1 cellular context compared by ENCODE assay signal in the genomic region with DNA sequence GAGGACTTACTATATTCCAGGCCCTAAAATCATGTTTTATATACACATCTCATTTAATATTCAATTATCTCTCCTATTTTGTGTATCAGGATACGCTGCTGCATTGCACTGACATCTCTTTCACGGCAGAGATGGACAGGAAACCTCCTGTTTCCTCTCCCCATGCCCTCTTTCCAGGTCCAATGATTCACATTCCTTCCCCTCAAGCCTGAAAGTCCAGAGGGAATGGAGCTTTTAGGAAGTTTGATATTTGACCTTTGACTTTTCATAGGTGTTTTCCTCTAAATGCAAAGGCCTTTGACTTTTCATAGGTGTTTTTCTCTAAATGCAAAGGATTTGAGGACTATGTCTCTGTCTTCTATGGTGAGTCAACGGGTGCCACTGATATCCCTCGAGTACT.
TF ChIP-seq lines count a peak whose summit lies in the region.

No MANE protein-coding gene starts in this region.

TF ChIP-seq in WTC11, 78 proteins besides CTCF, POLR2A, EP300 and RAD21 (continued from another document):
- TF ChIP-seq, protein P1, sequence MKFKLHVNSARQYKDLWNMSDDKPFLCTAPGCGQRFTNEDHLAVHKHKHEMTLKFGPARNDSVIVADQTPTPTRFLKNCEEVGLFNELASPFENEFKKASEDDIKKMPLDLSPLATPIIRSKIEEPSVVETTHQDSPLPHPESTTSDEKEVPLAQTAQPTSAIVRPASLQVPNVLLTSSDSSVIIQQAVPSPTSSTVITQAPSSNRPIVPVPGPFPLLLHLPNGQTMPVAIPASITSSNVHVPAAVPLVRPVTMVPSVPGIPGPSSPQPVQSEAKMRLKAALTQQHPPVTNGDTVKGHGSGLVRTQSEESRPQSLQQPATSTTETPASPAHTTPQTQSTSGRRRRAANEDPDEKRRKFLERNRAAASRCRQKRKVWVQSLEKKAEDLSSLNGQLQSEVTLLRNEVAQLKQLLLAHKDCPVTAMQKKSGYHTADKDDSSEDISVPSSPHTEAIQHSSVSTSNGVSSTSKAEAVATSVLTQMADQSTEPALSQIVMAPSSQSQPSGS (CRISPR knock-in tag; IDR thresholded peaks at IDR 0.05; ENCODE audit: borderline replicate concordance, low read depth), result no peak
- TF ChIP-seq FOXK1 (CRISPR knock-in tag; IDR thresholded peaks at IDR 0.05), result no peak
- TF ChIP-seq, protein P2, sequence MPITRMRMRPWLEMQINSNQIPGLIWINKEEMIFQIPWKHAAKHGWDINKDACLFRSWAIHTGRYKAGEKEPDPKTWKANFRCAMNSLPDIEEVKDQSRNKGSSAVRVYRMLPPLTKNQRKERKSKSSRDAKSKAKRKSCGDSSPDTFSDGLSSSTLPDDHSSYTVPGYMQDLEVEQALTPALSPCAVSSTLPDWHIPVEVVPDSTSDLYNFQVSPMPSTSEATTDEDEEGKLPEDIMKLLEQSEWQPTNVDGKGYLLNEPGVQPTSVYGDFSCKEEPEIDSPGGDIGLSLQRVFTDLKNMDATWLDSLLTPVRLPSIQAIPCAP (CRISPR knock-in tag; IDR thresholded peaks at IDR 0.05), result no peak
- TF ChIP-seq, protein P3, sequence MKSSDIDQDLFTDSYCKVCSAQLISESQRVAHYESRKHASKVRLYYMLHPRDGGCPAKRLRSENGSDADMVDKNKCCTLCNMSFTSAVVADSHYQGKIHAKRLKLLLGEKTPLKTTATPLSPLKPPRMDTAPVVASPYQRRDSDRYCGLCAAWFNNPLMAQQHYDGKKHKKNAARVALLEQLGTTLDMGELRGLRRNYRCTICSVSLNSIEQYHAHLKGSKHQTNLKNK (CRISPR knock-in tag; IDR thresholded peaks at IDR 0.05), result no peak
- no peak for TF ChIP-seq FOXP1 (CRISPR knock-in tag; IDR thresholded peaks at IDR 0.05; ENCODE audit: borderline replicate concordance)
- TF ChIP-seq NR2C2 (CRISPR knock-in tag; IDR thresholded peaks at IDR 0.05), result no peak
- no peak for TF ChIP-seq NFE2L1 (CRISPR knock-in tag; IDR thresholded peaks at IDR 0.05)
- TF ChIP-seq, protein P4, sequence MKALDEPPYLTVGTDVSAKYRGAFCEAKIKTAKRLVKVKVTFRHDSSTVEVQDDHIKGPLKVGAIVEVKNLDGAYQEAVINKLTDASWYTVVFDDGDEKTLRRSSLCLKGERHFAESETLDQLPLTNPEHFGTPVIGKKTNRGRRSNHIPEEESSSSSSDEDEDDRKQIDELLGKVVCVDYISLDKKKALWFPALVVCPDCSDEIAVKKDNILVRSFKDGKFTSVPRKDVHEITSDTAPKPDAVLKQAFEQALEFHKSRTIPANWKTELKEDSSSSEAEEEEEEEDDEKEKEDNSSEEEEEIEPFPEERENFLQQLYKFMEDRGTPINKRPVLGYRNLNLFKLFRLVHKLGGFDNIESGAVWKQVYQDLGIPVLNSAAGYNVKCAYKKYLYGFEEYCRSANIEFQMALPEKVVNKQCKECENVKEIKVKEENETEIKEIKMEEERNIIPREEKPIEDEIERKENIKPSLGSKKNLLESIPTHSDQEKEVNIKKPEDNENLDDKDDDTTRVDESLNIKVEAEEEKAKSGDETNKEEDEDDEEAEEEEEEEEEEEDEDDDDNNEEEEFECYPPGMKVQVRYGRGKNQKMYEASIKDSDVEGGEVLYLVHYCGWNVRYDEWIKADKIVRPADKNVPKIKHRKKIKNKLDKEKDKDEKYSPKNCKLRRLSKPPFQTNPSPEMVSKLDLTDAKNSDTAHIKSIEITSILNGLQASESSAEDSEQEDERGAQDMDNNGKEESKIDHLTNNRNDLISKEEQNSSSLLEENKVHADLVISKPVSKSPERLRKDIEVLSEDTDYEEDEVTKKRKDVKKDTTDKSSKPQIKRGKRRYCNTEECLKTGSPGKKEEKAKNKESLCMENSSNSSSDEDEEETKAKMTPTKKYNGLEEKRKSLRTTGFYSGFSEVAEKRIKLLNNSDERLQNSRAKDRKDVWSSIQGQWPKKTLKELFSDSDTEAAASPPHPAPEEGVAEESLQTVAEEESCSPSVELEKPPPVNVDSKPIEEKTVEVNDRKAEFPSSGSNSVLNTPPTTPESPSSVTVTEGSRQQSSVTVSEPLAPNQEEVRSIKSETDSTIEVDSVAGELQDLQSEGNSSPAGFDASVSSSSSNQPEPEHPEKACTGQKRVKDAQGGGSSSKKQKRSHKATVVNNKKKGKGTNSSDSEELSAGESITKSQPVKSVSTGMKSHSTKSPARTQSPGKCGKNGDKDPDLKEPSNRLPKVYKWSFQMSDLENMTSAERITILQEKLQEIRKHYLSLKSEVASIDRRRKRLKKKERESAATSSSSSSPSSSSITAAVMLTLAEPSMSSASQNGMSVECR (CRISPR knock-in tag; IDR thresholded peaks at IDR 0.05; ENCODE audit: borderline replicate concordance), result no peak
- TF ChIP-seq RORB (CRISPR knock-in tag; IDR thresholded peaks at IDR 0.05), result no peak
- TF ChIP-seq, protein P5, sequence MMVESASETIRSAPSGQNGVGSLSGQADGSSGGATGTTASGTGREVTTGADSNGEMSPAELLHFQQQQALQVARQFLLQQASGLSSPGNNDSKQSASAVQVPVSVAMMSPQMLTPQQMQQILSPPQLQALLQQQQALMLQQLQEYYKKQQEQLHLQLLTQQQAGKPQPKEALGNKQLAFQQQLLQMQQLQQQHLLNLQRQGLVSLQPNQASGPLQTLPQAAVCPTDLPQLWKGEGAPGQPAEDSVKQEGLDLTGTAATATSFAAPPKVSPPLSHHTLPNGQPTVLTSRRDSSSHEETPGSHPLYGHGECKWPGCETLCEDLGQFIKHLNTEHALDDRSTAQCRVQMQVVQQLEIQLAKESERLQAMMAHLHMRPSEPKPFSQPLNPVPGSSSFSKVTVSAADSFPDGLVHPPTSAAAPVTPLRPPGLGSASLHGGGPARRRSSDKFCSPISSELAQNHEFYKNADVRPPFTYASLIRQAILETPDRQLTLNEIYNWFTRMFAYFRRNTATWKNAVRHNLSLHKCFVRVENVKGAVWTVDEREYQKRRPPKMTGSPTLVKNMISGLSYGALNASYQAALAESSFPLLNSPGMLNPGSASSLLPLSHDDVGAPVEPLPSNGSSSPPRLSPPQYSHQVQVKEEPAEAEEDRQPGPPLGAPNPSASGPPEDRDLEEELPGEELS (CRISPR knock-in tag; IDR thresholded peaks at IDR 0.05), result no peak
- no peak for TF ChIP-seq EMX1 (CRISPR knock-in tag; IDR thresholded peaks at IDR 0.05)
